In the genomic region with DNA sequence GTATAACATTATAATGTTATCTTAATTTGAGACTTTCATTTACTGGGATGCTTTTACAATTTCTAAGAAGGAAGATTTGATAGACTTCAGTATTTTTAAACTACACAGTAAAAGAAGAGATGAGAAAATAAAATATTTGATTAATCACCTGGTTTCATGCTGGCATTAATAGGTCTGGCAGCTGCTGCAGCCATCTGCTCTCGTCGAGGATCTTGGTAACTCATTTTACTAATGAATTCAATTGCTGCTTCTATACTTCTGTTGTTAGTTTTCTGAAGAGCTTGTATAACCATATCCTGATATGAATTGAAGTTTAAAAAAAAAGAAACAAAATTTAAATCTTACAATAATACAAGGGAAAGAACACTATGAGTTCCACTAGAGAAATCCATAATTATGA, we compare ENCODE assay signal across 15 cellular contexts. TPM values are rescaled to one million over a fixed set of nuclear protein-coding genes. Genes with fewer than 3 reads are reported as not detected.
DNase-seq lines count a peak whose midpoint lies in the region; ATAC-seq, FAIRE-seq and TF ChIP-seq lines count a peak whose summit lies in the region.
"Had no signal": no experiment of that assay in that cellular context is flagged by ENCODE, and none has a peak within 500 bp of the region (broad histone marks: within the 10 kb centered on the region; RNA-seq: fewer than 3 reads in every experiment).

No MANE protein-coding gene starts in this region.

- DNase-seq in activated naive CD4-positive, alpha-beta T cell treated with anti-CD3 and anti-CD28 coated beads, Interleukin-2, amount 10 ng/mL, durations not matched to agents 7 days and 5 days: no peak
- DNase-seq in activated naive CD4-positive, alpha-beta T cell treated with Interleukin-2 at 50 U/mL for 16 hours: no peak
- peak; percentile 41 for DNase-seq in NCI-H2171 (lab: John Stamatoyannopoulos, UW)
- peak; percentile 60 for DNase-seq in NCI-H82 treated with DMSO at 0.1 percent for 48 hours (lab: John Stamatoyannopoulos, UW; ENCODE audit: unreplicated experiment)
- no peak for DNase-seq in left lobe of liver (ENCODE audit: low spot score)
- no peak for DNase-seq in GM12891 (ENCODE audit: insufficient read length, low spot score)
- no peak for DNase-seq in CD14-positive monocyte (ENCODE audit: low spot score)
- DNase-seq: AML-193; CD4-positive, CD25-positive, alpha-beta regulatory T cell; GOT3; NCI-H1048; NCI-H2081; PC-9 had no signal

- no peaks in the 10 kb centered on the region for H3K27me3 Mint-ChIP-seq in activated naive CD4-positive, alpha-beta T cell treated with anti-CD3 and anti-CD28 coated beads, Interleukin-2, amount 10 ng/mL, durations not matched to agents 7 days and 5 days
- H3K27me3 Mint-ChIP-seq in CD14-positive monocyte (ENCODE audit: low read depth in 3 of 3): no peaks in the 10 kb centered on the region
- H3K27me3 Mint-ChIP-seq: CD4-positive, CD25-positive, alpha-beta regulatory T cell had no signal

- H3K36me3 Mint-ChIP-seq in activated naive CD4-positive, alpha-beta T cell treated with anti-CD3 and anti-CD28 coated beads, Interleukin-2, amount 10 ng/mL, durations not matched to agents 7 days and 5 days: peaks cover 36% of the 10 kb centered on the region
- H3K36me3 Mint-ChIP-seq in CD14-positive monocyte: peaks cover 45 to 66% of the 10 kb centered on the region in 2 donors

- TF ChIP-seq CTCF in CD14-positive monocyte (IDR thresholded peaks at IDR 0.05): no peak

- no peak for TF ChIP-seq POLR2A in GM12891 (IDR thresholded peaks at IDR 0.05; ENCODE audit: low read depth, low read length)

- no peaks in the 10 kb centered on the region for H3K9me3 Mint-ChIP-seq in activated naive CD4-positive, alpha-beta T cell treated with anti-CD3 and anti-CD28 coated beads, Interleukin-2, amount 10 ng/mL, durations not matched to agents 7 days and 5 days
- H3K9me3 Mint-ChIP-seq in CD14-positive monocyte: no peaks in the 10 kb centered on the region
- H3K9me3 Mint-ChIP-seq: CD4-positive, CD25-positive, alpha-beta regulatory T cell had no signal

- peak overlapping the region; percentile 19 for H3K27ac Mint-ChIP-seq in activated naive CD4-positive, alpha-beta T cell treated with anti-CD3 and anti-CD28 coated beads, Interleukin-2, amount 10 ng/mL, durations not matched to agents 7 days and 5 days
- no peak overlapping the region for H3K27ac Mint-ChIP-seq in CD14-positive monocyte
- H3K27ac Mint-ChIP-seq: CD4-positive, CD25-positive, alpha-beta regulatory T cell had no signal

- no peak for FAIRE-seq in GM12891 (lab: Jason Lieb, UNC)
- FAIRE-seq: K562 had no signal

- CTCF ChIA-PET in activated naive CD4-positive, alpha-beta T cell treated with anti-CD3 and anti-CD28 coated beads, Interleukin-2, amount 10 ng/mL, durations not matched to agents 7 days and 5 days (lab: Charles Lee): interaction anchor here (1.1 to 1.2 kb wide), 2 partner anchors 10 to 22 kb away, joined by 4 to 5 read pairs; no protein-coding TSS in a partner anchor

- intact Hi-C loops in CD14-positive monocyte (cut with micrococcal nuclease): no loop called here

- ATAC-seq in left lobe of liver: no peak
- ATAC-seq in GM18511 (IDR thresholded peaks at IDR 0.05; ENCODE audit: unreplicated experiment): no peak
- ATAC-seq: K562 had no signal

- no peak overlapping the region for H3K4me3 Mint-ChIP-seq in activated naive CD4-positive, alpha-beta T cell treated with anti-CD3 and anti-CD28 coated beads, Interleukin-2, amount 10 ng/mL, durations not matched to agents 7 days and 5 days
- H3K4me3 Mint-ChIP-seq in CD14-positive monocyte: no peak overlapping the region
- H3K4me3 Mint-ChIP-seq: CD4-positive, CD25-positive, alpha-beta regulatory T cell had no signal

- H3K4me1 Mint-ChIP-seq in activated naive CD4-positive, alpha-beta T cell treated with anti-CD3 and anti-CD28 coated beads, Interleukin-2, amount 10 ng/mL, durations not matched to agents 7 days and 5 days: peaks cover 15% of the 10 kb centered on the region
- H3K4me1 Mint-ChIP-seq in CD14-positive monocyte: no peaks in the 10 kb centered on the region

TF ChIP-seq in GM12891, 5 proteins besides CTCF, POLR2A, EP300 and RAD21:
- no peak for TF ChIP-seq PAX5 (IDR thresholded peaks at IDR 0.05; ENCODE audit: insufficient read depth, low read length, severe bottlenecking)
- no peak for TF ChIP-seq TAF1 (IDR thresholded peaks at IDR 0.05; ENCODE audit: low read depth, low read length)
- TF ChIP-seq POU2F2 (IDR thresholded peaks at IDR 0.05; ENCODE audit: low read depth, low read length): no peak
- no peak for TF ChIP-seq POLR2AphosphoS5 (IDR thresholded peaks at IDR 0.05; ENCODE audit: low read depth, low read length)
- no peak for TF ChIP-seq SPI1 (IDR thresholded peaks at IDR 0.05; ENCODE audit: low read depth, low read length)
TF ChIP-seq in GM12891: peak in this region for 0.

RNA-seq across cellular contexts. Expression of gene LATS1, which starts 23.0 kb away (rescaled TPM):
- total RNA-seq in left lobe of liver: 10.2 TPM
- 5.7 TPM for polyA plus RNA-seq in GM12891 (2012; ENCODE audit: low read depth, missing spikeins)
- 10 to 100 TPM in 1 of 2 donors, 1 to 10 TPM in 1; 5.2 to 10.3 TPM for polyA plus RNA-seq in CD14-positive monocyte

RNA-seq across cellular contexts. Expression of gene KATNA1, which starts 46.4 kb away (rescaled TPM):
- total RNA-seq in left lobe of liver: 6.1 TPM
- polyA plus RNA-seq in GM12891 (2012; ENCODE audit: low read depth, missing spikeins): 16.2 TPM
- polyA plus RNA-seq in CD14-positive monocyte: 10 to 100 TPM; 11.4 to 14.5 TPM

RNA-seq across cellular contexts. Expression of gene NUP43, which starts 51.4 kb away (rescaled TPM):
- total RNA-seq in left lobe of liver: 9.3 TPM
- 12.7 TPM for polyA plus RNA-seq in GM12891 (2012; ENCODE audit: low read depth, missing spikeins)
- 1 to 10 TPM; 4.5 to 7.2 TPM for polyA plus RNA-seq in CD14-positive monocyte

RNA-seq across cellular contexts. Expression of gene PCMT1, which starts 54.6 kb away (rescaled TPM):
- 53.2 TPM for total RNA-seq in left lobe of liver
- 39.8 TPM for polyA plus RNA-seq in GM12891 (2012; ENCODE audit: low read depth, missing spikeins)
- 100 to 1,000 TPM; 262 to 315 TPM for polyA plus RNA-seq in CD14-positive monocyte

Comparison
In these comparisons a context has a peak if more than half of its experiments do, and no peak if none do; other contexts are left out.
1. DNase-seq: peak in NCI-H2171 (single experiment) and NCI-H82 treated with DMSO at 0.1 percent for 48 hours (single experiment); none in activated naive CD4-positive, alpha-beta T cell treated with anti-CD3 and anti-CD28 coated beads, Interleukin-2, amount 10 ng/mL, durations not matched to agents 7 days and 5 days (single experiment), activated naive CD4-positive, alpha-beta T cell treated with Interleukin-2 at 50 U/mL for 16 hours (single experiment), left lobe of liver (single experiment), GM12891 (single experiment) and CD14-positive monocyte (single experiment).